ENCODE assay signal across 8 cellular contexts in genomic region chr11:123062158-123062891, GRCh38. TPM values are rescaled to one million over a fixed set of nuclear protein-coding genes. Genes with fewer than 3 reads are reported as not detected.
A peak's percentile ranks its signal among the peaks of the same experiment; 100 is the strongest.
DNase-seq lines count a peak whose midpoint lies in the region; ATAC-seq, FAIRE-seq and TF ChIP-seq lines count a peak whose summit lies in the region.

No MANE protein-coding gene starts in this region.

- peak overlapping the region; percentile 98 to 100 for H3K27ac ChIP-seq in A549
- peak overlapping the region; percentile 99 for H3K27ac ChIP-seq in WERI-Rb-1
- H3K27ac ChIP-seq in mammary epithelial cell (ENCODE audit: insufficient read depth, low read depth, low read length): peak overlapping the region; percentile 99
- peak overlapping the region; percentile 99 for H3K27ac ChIP-seq in iPS-20b (ENCODE audit: low read length)
- peak overlapping the region; percentile 99 to 100 (median 100) for H3K27ac ChIP-seq in skin epidermis

- H3K27me3 ChIP-seq in WERI-Rb-1 (ENCODE audit: insufficient read depth, low read depth, severe bottlenecking) (no peaks in the 10 kb centered on the region), mammary epithelial cell (ENCODE audit: insufficient read depth, low read length) (no peaks in the 10 kb centered on the region), iPS-20b (ENCODE audit: insufficient read depth, low read length) (no peaks in the 10 kb centered on the region)

- in situ Hi-C loops in mammary epithelial cell (cut with MboI; ENCODE audit: low sequenced_read_pairs in 2 of 2): no loop called here

- CTCF ChIA-PET in A549 (lab: Yijun Ruan, JAX) (no interaction called here), mammary epithelial cell (lab: Charles Lee; ENCODE audit: low non-redundant PET) (interaction anchor here (0.6 to 0.7 kb wide), 6 partner anchors 8 to 255 kb away, joined by 4 to 17 read pairs (median 7); no protein-coding TSS in a partner anchor)

- no peak for TF ChIP-seq RAD21 in A549 (conservative IDR thresholded peaks at IDR 0.05 in 1 of 2, IDR thresholded peaks at IDR 0.05 in 1 of 2)

- H3K9me3 ChIP-seq in A549 (no peaks in the 10 kb centered on the region), WERI-Rb-1 (ENCODE audit: severe bottlenecking) (no peaks in the 10 kb centered on the region), mammary epithelial cell (replicated peaks; ENCODE audit: insufficient read depth, low read length) (no peaks in the 10 kb centered on the region), iPS-20b (ENCODE audit: insufficient read depth, low read depth, low read length) (no peaks in the 10 kb centered on the region)

- BruUV-seq in mammary epithelial cell (replicated peaks; lab: Mats Ljungman, UMichigan): no TSS peak

- under 1% methylated on average over 31 of the region's 63 CpGs for WGBS in A549 (ENCODE audit: missing lambda C conversion rate)
- 0% methylated on average over 6 of the region's 63 CpGs for WGBS in mammary epithelial cell (ENCODE audit: low coverage, missing lambda C conversion rate)

- H2AFZ ChIP-seq in mammary epithelial cell (ENCODE audit: low read depth, low read length): peak overlapping the region; percentile 90

- H3K4me1 ChIP-seq in A549: peaks cover 40% of the 10 kb centered on the region
- H3K4me1 ChIP-seq in mammary epithelial cell (ENCODE audit: insufficient read depth, low read length): peaks cover 26% of the 10 kb centered on the region
- H3K4me1 ChIP-seq in iPS-20b (ENCODE audit: insufficient read depth, low read length): peaks cover 6% of the 10 kb centered on the region; the same call in 1 of the 2 replicates

- H3K9ac ChIP-seq in mammary epithelial cell (ENCODE audit: insufficient read depth, low read length) (peak overlapping the region; percentile 100), iPS-20b (ENCODE audit: low read depth, low read length) (peak overlapping the region; percentile 100)

- intact Hi-C loops in mammary epithelial cell (cut with micrococcal nuclease): loop anchor here (1.0 to 5.0 kb wide), 2 partner anchors 125 to 259 kb away; no protein-coding TSS in a partner anchor

- peaks cover 34% of the 10 kb centered on the region for H4K20me1 ChIP-seq in mammary epithelial cell (ENCODE audit: insufficient read depth, low read length)

- DNase-seq in A549 (ENCODE audit: low read depth in 1 of 2, low spot score in 1 of 2): peak; percentile 76 to 97
- DNase-seq in NCI-H2196 (lab: John Stamatoyannopoulos, UW; ENCODE audit: unreplicated experiment): peak; percentile 99
- peak; percentile 99 for DNase-seq in WERI-Rb-1
- peak; percentile 100 for DNase-seq in mammary epithelial cell

- peaks cover 69% of the 10 kb centered on the region for H3K79me2 ChIP-seq in mammary epithelial cell (ENCODE audit: insufficient read depth, low read length)

- H3K36me3 ChIP-seq in WERI-Rb-1: peaks cover 63% of the 10 kb centered on the region
- H3K36me3 ChIP-seq in mammary epithelial cell (ENCODE audit: insufficient read depth, low read length): peaks cover 36% of the 10 kb centered on the region
- peaks cover 43% of the 10 kb centered on the region for H3K36me3 ChIP-seq in iPS-20b (ENCODE audit: insufficient read depth, low read depth, low read length)

- TF ChIP-seq POLR2A in A549 (IDR thresholded peaks at IDR 0.05; ENCODE audit: low read length): peak; percentile 26

- ATAC-seq in A549: peak; percentile 92 to 93
- ATAC-seq in GM18868 (IDR thresholded peaks at IDR 0.05; ENCODE audit: unreplicated experiment): peak; percentile 88
- peak; percentile 91 for ATAC-seq in HG03135 (IDR thresholded peaks at IDR 0.05; ENCODE audit: unreplicated experiment)

- FAIRE-seq in A549 (lab: Jason Lieb, UNC): no peak

- peak overlapping the region; percentile 98 for H3K4me3 ChIP-seq in A549
- peak overlapping the region; percentile 99 for H3K4me3 ChIP-seq in WERI-Rb-1 (ENCODE audit: low read depth, low read length)
- H3K4me3 ChIP-seq in mammary epithelial cell (replicated peaks in 1 of 3; ENCODE audit: insufficient read depth in 1 of 3, low read depth in 2 of 3, low read length in 3 of 3): peak overlapping the region; percentile 85 to 96 (median 91)
- peak overlapping the region; percentile 97 for H3K4me3 ChIP-seq in iPS-20b (ENCODE audit: low read length)
- peak overlapping the region; percentile 64 to 98 (median 95) for H3K4me3 ChIP-seq in skin epidermis

- H3K4me2 ChIP-seq in A549 (peak overlapping the region; percentile 79), mammary epithelial cell (ENCODE audit: insufficient read depth, low read depth, low read length) (peak overlapping the region; percentile 95)

- POLR2A ChIA-PET in A549 (lab: Yijun Ruan, JAX): interaction anchor here (0.6 to 1.5 kb wide), 19 partner anchors 9 to 420 kb away, joined by 3 to 29 read pairs (median 4); partner anchors contain the start of genes JHY and UBASH3B

- dilution Hi-C loops in mammary epithelial cell (cut with HindIII; ENCODE audit: low sequenced_read_pairs): no loop called here

- TF ChIP-seq CTCF in A549 (IDR thresholded peaks at IDR 0.05) (no peak), WERI-Rb-1 (IDR thresholded peaks at IDR 0.05; ENCODE audit: low read depth, low read length) (no peak), mammary epithelial cell (conservative IDR thresholded peaks at IDR 0.05 in 1 of 2, IDR thresholded peaks at IDR 0.05 in 1 of 2; ENCODE audit: extremely low read depth in 1 of 2, insufficient read depth in 1 of 2, low read depth in 1 of 2, low read length in 2 of 2) (no peak)

- TF ChIP-seq EP300 in A549 (IDR thresholded peaks at IDR 0.05): no peak

TF ChIP-seq in A549, 52 proteins besides CTCF, POLR2A, EP300 and RAD21 (continues in another document):
- TF ChIP-seq ZFP36 (IDR thresholded peaks at IDR 0.05; ENCODE audit: borderline replicate concordance, partially characterized antibody) (no peak), HEYL (CRISPR knock-in tag; IDR thresholded peaks at IDR 0.05) (no peak), CBX8 (IDR thresholded peaks at IDR 0.05) (no peak), POLR2AphosphoS2 (conservative IDR thresholded peaks at IDR 0.05; ENCODE audit: low read length) (no peak), KDM1A (IDR thresholded peaks at IDR 0.05; ENCODE audit: low read depth) (no peak), CEBPB (IDR thresholded peaks at IDR 0.05) (no peak), RCOR1 (IDR thresholded peaks at IDR 0.05; ENCODE audit: low read depth, low read length) (no peak), ZNF302 (CRISPR knock-in tag; IDR thresholded peaks at IDR 0.05) (no peak), USF2 (IDR thresholded peaks at IDR 0.05) (no peak), ELK1 (IDR thresholded peaks at IDR 0.05; ENCODE audit: low read depth, low read length) (no peak), JUNB (IDR thresholded peaks at IDR 0.05) (no peak), BHLHE40 (IDR thresholded peaks at IDR 0.05; ENCODE audit: low read depth, low read length) (no peak), HOXB13 (CRISPR knock-in tag; IDR thresholded peaks at IDR 0.05; ENCODE audit: low read depth) (no peak), JUN (IDR thresholded peaks at IDR 0.05) (peak in 1 of 2 experiments; percentile 45; a peak in 2 of 5 replicates), NFE2L2 (conservative IDR thresholded peaks at IDR 0.05; ENCODE audit: low read length) (no peak), RARB (CRISPR knock-in tag; IDR thresholded peaks at IDR 0.05) (no peak)

RNA-seq across cellular contexts. Expression of gene HSPA8, which starts 0.4 kb away (rescaled TPM):
- polyA plus RNA-seq in A549 (2011; rRNA removed) (1,869 and 3,170 TPM in 2 replicates), A549 (2017; fragmentation: RNase III; extraction: RNeasy Plus Mini Kit Qiagen cat#74134 plus additional on column Dnase treatment) (1,648 to 2,282 TPM (median 2,091 TPM) in 3 replicates), mammary epithelial cell (4,037 TPM)
- polyA plus RNA-seq in A549 (2012; cell fraction: cytosol; rRNA removed): 2,142 and 2,722 TPM in 2 replicates
- 1,338 and 1,457 TPM in 2 replicates for polyA plus RNA-seq in A549 (2012; cell fraction: nucleus; rRNA removed)
- polyA minus RNA-seq in A549 (2011; rRNA and poly(A)+ RNA removed): 1,549 and 2,541 TPM in 2 replicates
- total RNA-seq in mammary epithelial cell: 1,000 to 10,000 TPM; 1,127 to 2,810 TPM
- 4,508 TPM for polyA minus RNA-seq in mammary epithelial cell

Comparison
In these comparisons a context has a peak if more than half of its experiments do, and no peak if none do; other contexts are left out.
1. Peak in every context shown above with its lines: DNase-seq, ATAC-seq, H3K4me3 ChIP-seq and H3K27ac ChIP-seq.